In genomic region chr16:14151256-14152030, GRCh38 we compare ENCODE assay signal across 18 cellular contexts.
DNase-seq lines count a peak whose midpoint lies in the region; ATAC-seq and TF ChIP-seq lines count a peak whose summit lies in the region.
"Had no signal": no experiment of that assay in that cellular context is flagged by ENCODE, and none has a peak within 500 bp of the region (broad histone marks: within the 10 kb centered on the region; RNA-seq: fewer than 3 reads in every experiment).

No MANE protein-coding gene starts in this region.

- no peak overlapping the region for H3K27ac Mint-ChIP-seq in activated naive CD4-positive, alpha-beta T cell treated with anti-CD3 and anti-CD28 coated beads, Interleukin-2, amount 10 ng/mL, durations not matched to agents 7 days and 5 days
- H3K27ac Mint-ChIP-seq: effector memory CD8-positive, alpha-beta T cell; natural killer cell treated with Interleukin-12 subunit alpha and Interleukin-12 subunit beta and Interleukin-15 and Interleukin-18, amount 100 ng/mL, for 72 hours had no signal

- H3K4me3 ChIP-seq in right atrium auricular region (no peak overlapping the region), transverse colon (no peak overlapping the region)
- H3K4me3 ChIP-seq: SJSA1, spleen had no signal

- H3K36me3 Mint-ChIP-seq in activated naive CD4-positive, alpha-beta T cell treated with anti-CD3 and anti-CD28 coated beads, Interleukin-2, amount 10 ng/mL, durations not matched to agents 7 days and 5 days: peaks cover 1% of the 10 kb centered on the region
- H3K36me3 Mint-ChIP-seq: natural killer cell treated with Interleukin-12 subunit alpha and Interleukin-12 subunit beta and Interleukin-15 and Interleukin-18, amount 100 ng/mL, for 72 hours had no signal

- TF ChIP-seq POLR2A in transverse colon (IDR thresholded peaks at IDR 0.05): no peak

- H3K4me1 ChIP-seq in right atrium auricular region (peaks cover 0 to 29% of the 10 kb centered on the region in 2 donors), transverse colon (peaks cover 0 to 3% (median 0%) of the 10 kb centered on the region in 4 donors)
- H3K4me1 ChIP-seq: BE2C had no signal

- CTCF ChIA-PET in activated naive CD4-positive, alpha-beta T cell treated with anti-CD3 and anti-CD28 coated beads, Interleukin-2, amount 10 ng/mL, durations not matched to agents 7 days and 5 days (lab: Charles Lee): no interaction called here

- WGBS in transverse colon (ENCODE audit: low coverage in 1 of 2), 2 donors: 88 to 92% methylated on average over 2 of the region's 2 CpGs

- H3K9me3 ChIP-seq in right atrium auricular region (no peaks in the 10 kb centered on the region), transverse colon (no peaks in the 10 kb centered on the region)
- H3K9me3 ChIP-seq: BE2C, SJSA1, spleen had no signal

- TF ChIP-seq EP300 in transverse colon (IDR thresholded peaks at IDR 0.05; ENCODE audit: low read depth): no peak

- no peaks in the 10 kb centered on the region for H3K4me1 Mint-ChIP-seq in activated naive CD4-positive, alpha-beta T cell treated with anti-CD3 and anti-CD28 coated beads, Interleukin-2, amount 10 ng/mL, durations not matched to agents 7 days and 5 days

- intact Hi-C loops in sciatic nerve (cut with DNase I): no loop called here
- intact Hi-C loops in transverse colon (cut with DNase I; ENCODE audit: low total_unique reads): no loop called here

- TF ChIP-seq CTCF in right atrium auricular region (IDR thresholded peaks at IDR 0.05): no peak
- TF ChIP-seq CTCF in transverse colon (IDR thresholded peaks at IDR 0.05): no peak

- H3K4me3 Mint-ChIP-seq in activated naive CD4-positive, alpha-beta T cell treated with anti-CD3 and anti-CD28 coated beads, Interleukin-2, amount 10 ng/mL, durations not matched to agents 7 days and 5 days: no peak overlapping the region
- H3K4me3 Mint-ChIP-seq: effector memory CD8-positive, alpha-beta T cell; natural killer cell treated with Interleukin-12 subunit alpha and Interleukin-12 subunit beta and Interleukin-15 and Interleukin-18, amount 100 ng/mL, for 72 hours had no signal

- DNase-seq in AG20443 (ENCODE audit: low spot score) (peak; percentile 39), brain pericyte (ENCODE audit: low read depth, low spot score) (peak; percentile 8), right atrium auricular region (ENCODE audit: low spot score) (no peak), sciatic nerve (ENCODE audit: low spot score) (no peak), RKO (ENCODE audit: low spot score) (no peak), transverse colon (no peak)
- no peak for DNase-seq in activated naive CD4-positive, alpha-beta T cell treated with anti-CD3 and anti-CD28 coated beads, Interleukin-2, amount 10 ng/mL, durations not matched to agents 7 days and 5 days
- DNase-seq: BE2C; DMS153; effector memory CD8-positive, alpha-beta T cell; glutamatergic neuron; NCI-H1436 treated with DMSO at 0.1 percent for 48 hours; NCI-H446; spleen had no signal

- in situ Hi-C loops in transverse colon (cut with MboI; ENCODE audit: low pct_ligation_motif_present in 1 of 4, low pct_unique_long_range_greater_than_20kb in 1 of 4, low sequenced_read_pairs in 3 of 4): loop anchor here in 1 of 4 donors (25.0 kb wide), 1 partner anchor 89 kb away; the partner anchor contains the start of gene MRTFB

- H3K9me3 Mint-ChIP-seq in activated naive CD4-positive, alpha-beta T cell treated with anti-CD3 and anti-CD28 coated beads, Interleukin-2, amount 10 ng/mL, durations not matched to agents 7 days and 5 days: no peaks in the 10 kb centered on the region
- H3K9me3 Mint-ChIP-seq: effector memory CD8-positive, alpha-beta T cell; natural killer cell treated with Interleukin-12 subunit alpha and Interleukin-12 subunit beta and Interleukin-15 and Interleukin-18, amount 100 ng/mL, for 72 hours had no signal

- H3K36me3 ChIP-seq in right atrium auricular region (no peaks in the 10 kb centered on the region), transverse colon (no peaks in the 10 kb centered on the region)
- H3K36me3 ChIP-seq: BE2C, SJSA1, spleen had no signal

- ATAC-seq in sciatic nerve (peak; percentile 36), HG02852 (IDR thresholded peaks at IDR 0.05; ENCODE audit: unreplicated experiment) (no peak)
- ATAC-seq: effector memory CD8-positive, alpha-beta T cell; HCT116; natural killer cell treated with Interleukin-12 subunit alpha and Interleukin-12 subunit beta and Interleukin-15 and Interleukin-18, amount 100 ng/mL, for 72 hours had no signal

- no peaks in the 10 kb centered on the region for H3K27me3 ChIP-seq in right atrium auricular region
- H3K27me3 ChIP-seq in transverse colon: no peaks in the 10 kb centered on the region
- H3K27me3 ChIP-seq: BE2C, SJSA1, spleen had no signal

- no peaks in the 10 kb centered on the region for H3K27me3 Mint-ChIP-seq in activated naive CD4-positive, alpha-beta T cell treated with anti-CD3 and anti-CD28 coated beads, Interleukin-2, amount 10 ng/mL, durations not matched to agents 7 days and 5 days
- H3K27me3 Mint-ChIP-seq: effector memory CD8-positive, alpha-beta T cell; natural killer cell treated with Interleukin-12 subunit alpha and Interleukin-12 subunit beta and Interleukin-15 and Interleukin-18, amount 100 ng/mL, for 72 hours had no signal

- peak overlapping the region; percentile 40 to 81 for H3K27ac ChIP-seq in right atrium auricular region
- H3K27ac ChIP-seq in transverse colon: no peak overlapping the region
- H3K27ac ChIP-seq: SJSA1, spleen had no signal

Comparison
In these comparisons a context has a peak if more than half of its experiments do, and no peak if none do; other contexts are left out.
1. DNase-seq: peak in AG20443 (single experiment) and brain pericyte (single experiment); none in right atrium auricular region (single experiment), sciatic nerve (single experiment), activated naive CD4-positive, alpha-beta T cell treated with anti-CD3 and anti-CD28 coated beads, Interleukin-2, amount 10 ng/mL, durations not matched to agents 7 days and 5 days (single experiment), RKO (single experiment) and transverse colon (single experiment).
2. H3K27ac ChIP-seq: peak in right atrium auricular region (2 of 2); none in transverse colon (0 of 4).